ENCODE assay signal across 1 cellular context in genomic region chr5:16178745-16179372, GRCh38.
A peak's percentile ranks its signal among the peaks of the same experiment; 100 is the strongest.
TF ChIP-seq lines count a peak whose summit lies in the region.

No MANE protein-coding gene starts in this region.

TF ChIP-seq in GM12878, 131 proteins besides CTCF, POLR2A, EP300 and RAD21 (continued from another document):
- peak; percentile 94 for TF ChIP-seq REST (IDR thresholded peaks at IDR 0.05; ENCODE audit: low read depth, low read length)
